Comparison of ENCODE assay signal across 12 cellular contexts in genomic region chr15:68418611-68419161, GRCh38. TPM values are rescaled to one million over a fixed set of nuclear protein-coding genes. Genes with fewer than 3 reads are reported as not detected.
DNase-seq lines count a peak whose midpoint lies in the region; ATAC-seq, FAIRE-seq and TF ChIP-seq lines count a peak whose summit lies in the region.
"Had no signal": no experiment of that assay in that cellular context is flagged by ENCODE, and none has a peak within 500 bp of the region (broad histone marks: within the 10 kb centered on the region; RNA-seq: fewer than 3 reads in every experiment).

No MANE protein-coding gene starts in this region.

- intact Hi-C loops in upper lobe of right lung (cut with DNase I), result no loop called here

- H3K4me1 ChIP-seq in astrocyte (ENCODE audit: insufficient read depth, low read length) (peaks cover 42% of the 10 kb centered on the region), upper lobe of right lung (no peaks in the 10 kb centered on the region)

- peaks cover 3% of the 10 kb centered on the region for H3K27me3 Mint-ChIP-seq in astrocyte (ENCODE audit: low read depth, unreplicated experiment)

- no peak overlapping the region for H3K4me3 Mint-ChIP-seq in astrocyte (ENCODE audit: unreplicated experiment)

- H3K4me1 Mint-ChIP-seq in astrocyte (ENCODE audit: low read depth, unreplicated experiment), result peaks cover 73% of the 10 kb centered on the region

- peak; percentile 30 for ATAC-seq in upper lobe of right lung
- no peak for ATAC-seq in HG02642 (IDR thresholded peaks at IDR 0.05; ENCODE audit: poor library complexity, unreplicated experiment)
- no peak for ATAC-seq in GM21515 (IDR thresholded peaks at IDR 0.05; ENCODE audit: unreplicated experiment)
- ATAC-seq: HepG2 had no signal

- H3K27ac Mint-ChIP-seq in astrocyte (ENCODE audit: unreplicated experiment), result peak overlapping the region; percentile 73

- H3K9me3 ChIP-seq in astrocyte (ENCODE audit: insufficient read depth, low read depth, low read length) (no peaks in the 10 kb centered on the region), upper lobe of right lung (no peaks in the 10 kb centered on the region)

- TF ChIP-seq CTCF in astrocyte (IDR thresholded peaks at IDR 0.05; ENCODE audit: insufficient read depth, low read depth, low read length) (no peak), upper lobe of right lung (IDR thresholded peaks at IDR 0.05) (no peak)

- no peak for FAIRE-seq in astrocyte (lab: Jason Lieb, UNC)
- FAIRE-seq: HepG2 had no signal

- H3K79me2 ChIP-seq in astrocyte (ENCODE audit: insufficient read depth, low read length), result peaks cover 92% of the 10 kb centered on the region

- peaks cover 42% of the 10 kb centered on the region for H3K36me3 Mint-ChIP-seq in astrocyte (ENCODE audit: low read depth, unreplicated experiment)

- H3K9me3 Mint-ChIP-seq in astrocyte (ENCODE audit: unreplicated experiment), result no peaks in the 10 kb centered on the region

- DNase-seq in NOMO-1 (lab: John Stamatoyannopoulos, UW; ENCODE audit: unreplicated experiment in 2 of 2) (peak; percentile 44 to 50), NOMO-1 treated with dmso at 0.1 percent for 144 hours (lab: John Stamatoyannopoulos, UW; ENCODE audit: unreplicated experiment) (no peak), astrocyte (ENCODE audit: low read depth) (peak; percentile 73), iris pigment epithelial cell (ENCODE audit: low read depth) (peak; percentile 67), upper lobe of right lung (no peak)
- no peak for DNase-seq in stimulated activated CD4-positive, alpha-beta T cell treated with anti-CD3 and anti-CD28 coated beads, Interleukin-12 subunit alpha, Interleukin-12 subunit beta, amount 100 ng/mL, for 4 hours
- DNase-seq: C1 segment of cervical spinal cord; stimulated activated CD4-positive, alpha-beta T cell treated with anti-CD3 and anti-CD28 coated beads, Interleukin-4, amount 100 ng/mL, for 4 hours; T-helper 1 cell had no signal

- H3K9ac ChIP-seq in astrocyte (ENCODE audit: low read length), result no peak overlapping the region

- H4K20me1 ChIP-seq in astrocyte (ENCODE audit: insufficient read depth, low read length), result peaks cover 97% of the 10 kb centered on the region

- H3K4me2 ChIP-seq in astrocyte (ENCODE audit: low read length), result peak overlapping the region; percentile 10

- H3K36me3 ChIP-seq in astrocyte (ENCODE audit: insufficient read depth, low read length) (no peaks in the 10 kb centered on the region), upper lobe of right lung (no peaks in the 10 kb centered on the region)

- H3K27me3 ChIP-seq in astrocyte (ENCODE audit: insufficient read depth, low read length) (no peaks in the 10 kb centered on the region), upper lobe of right lung (no peaks in the 10 kb centered on the region)

- H3K27ac ChIP-seq in astrocyte (ENCODE audit: low read depth, low read length), result no peak overlapping the region
- H3K27ac ChIP-seq in upper lobe of right lung, result no peak overlapping the region

- H3K4me3 ChIP-seq in astrocyte (ENCODE audit: insufficient read depth, low read depth, low read length), result no peak overlapping the region
- no peak overlapping the region for H3K4me3 ChIP-seq in upper lobe of right lung

- no peak overlapping the region for H2AFZ ChIP-seq in astrocyte (ENCODE audit: low read depth, low read length)

RNA-seq across cellular contexts. Expression of gene ITGA11, which starts 13.3 kb away (rescaled TPM):
- total RNA-seq in astrocyte (193 and 369 TPM in 2 replicates), upper lobe of right lung (7.1 TPM)
- total RNA-seq: HepG2 had no signal

Comparison
In these comparisons a context has a peak if more than half of its experiments do, and no peak if none do; other contexts are left out.
1. DNase-seq: peak in NOMO-1 (2 of 2), astrocyte (single experiment) and iris pigment epithelial cell (single experiment); none in NOMO-1 treated with dmso at 0.1 percent for 144 hours (single experiment), upper lobe of right lung (single experiment) and stimulated activated CD4-positive, alpha-beta T cell treated with anti-CD3 and anti-CD28 coated beads, Interleukin-12 subunit alpha, Interleukin-12 subunit beta, amount 100 ng/mL, for 4 hours (single experiment).
2. RNA of gene ITGA11, which starts 13.3 kb away (total RNA-seq): 193 to 369 TPM in astrocyte; 7.1 TPM in upper lobe of right lung (single experiment); every median in the first group is over 10 times any median in the second.